In the genomic region with DNA sequence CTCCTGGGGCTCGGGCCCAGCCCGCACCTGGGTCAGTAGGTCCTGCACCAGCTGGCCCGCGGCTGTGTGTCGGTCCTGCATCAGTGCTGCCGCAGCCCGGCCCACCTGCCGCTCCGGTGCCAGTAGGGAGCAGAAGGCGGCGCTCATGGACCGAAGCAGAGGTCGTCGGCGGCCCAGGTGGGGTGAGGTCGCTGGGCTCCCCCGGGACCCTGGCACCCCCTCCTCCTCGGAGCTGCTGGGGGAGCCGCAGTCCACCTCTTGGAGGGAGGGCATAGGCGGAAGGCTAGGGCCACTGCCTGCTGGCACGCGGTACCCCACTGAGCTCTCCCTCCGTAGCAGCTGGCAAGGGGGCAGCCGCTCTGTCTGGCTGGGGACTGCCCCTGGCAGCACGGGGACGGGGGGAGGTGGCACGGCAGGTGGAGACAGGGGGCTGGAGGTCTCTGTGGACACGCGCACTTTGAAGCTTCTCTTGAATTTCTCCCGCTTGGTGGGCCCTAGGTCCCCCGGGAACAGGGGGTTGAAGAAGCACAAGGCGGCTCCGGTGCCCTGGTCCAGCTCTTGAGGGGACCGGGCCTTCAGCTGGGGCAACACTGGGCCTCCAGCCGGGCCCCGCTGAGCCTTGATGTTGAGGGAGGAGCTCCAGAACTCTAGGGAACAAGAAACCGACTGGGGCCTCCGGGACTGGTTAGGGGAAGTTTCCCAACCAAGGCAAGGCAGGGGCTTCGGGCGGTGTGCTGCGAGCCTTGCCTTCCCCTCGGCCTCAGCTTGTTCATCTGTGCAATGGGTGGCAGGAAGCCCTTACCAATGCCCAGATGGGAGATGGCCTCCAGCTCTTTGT, we compare ENCODE assay signal across 6 cellular contexts. TPM values are rescaled to one million over a fixed set of nuclear protein-coding genes. Genes with fewer than 3 reads are reported as not detected.
DNase-seq lines count a peak whose midpoint lies in the region; ATAC-seq and TF ChIP-seq lines count a peak whose summit lies in the region.

No MANE protein-coding gene starts in this region.

- no peaks in the 10 kb centered on the region for H3K9me3 ChIP-seq in CD4-positive, alpha-beta T cell (ENCODE audit: control insufficient read depth, low read length)
- H3K9me3 ChIP-seq in body of pancreas = no peaks in the 10 kb centered on the region

- intact Hi-C loops in CD4-positive, alpha-beta T cell (cut with DNase I, micrococcal nuclease) = no loop called here
- intact Hi-C loops in body of pancreas (cut with DNase I) = no loop called here

- peak overlapping the region; percentile 63 for H3K4me3 ChIP-seq in kidney epithelial cell (ENCODE audit: low read depth, low read length)
- no peak overlapping the region for H3K4me3 ChIP-seq in body of pancreas

- CTCF ChIA-PET in CD4-positive, alpha-beta T cell (lab: Charles Lee) = interaction anchor here (1.7 kb wide), 1 partner anchor 23 kb away, joined by 6 read pairs; no protein-coding TSS in a partner anchor
- CTCF ChIA-PET in T-cell (lab: Charles Lee) = no interaction called here

- POLR2A ChIA-PET in CD4-positive, alpha-beta T cell (lab: Charles Lee) = interaction anchor here (0.9 to 3.0 kb wide), 3 partner anchors 10 to 22 kb away, joined by 3 to 16 read pairs (median 10); a partner anchor contains a TSS
- POLR2A ChIA-PET in T-cell (lab: Charles Lee) = no interaction called here

- H3K4me1 ChIP-seq in body of pancreas = peaks cover 30% of the 10 kb centered on the region

- no peaks in the 10 kb centered on the region for H3K27me3 ChIP-seq in CD4-positive, alpha-beta T cell (ENCODE audit: control insufficient read depth, insufficient read depth, low read length)
- no peaks in the 10 kb centered on the region for H3K27me3 ChIP-seq in kidney epithelial cell (ENCODE audit: control insufficient read depth, insufficient read depth, low read length)
- H3K27me3 ChIP-seq in body of pancreas = no peaks in the 10 kb centered on the region

- 78 to 94% methylated on average over 9 to 25 of the region's 42 CpGs for WGBS in body of pancreas, 2 donors

- peaks cover 22% of the 10 kb centered on the region for H3K36me3 Mint-ChIP-seq in CD4-positive, alpha-beta T cell (ENCODE audit: low read depth)
- peaks cover 4% of the 10 kb centered on the region for H3K36me3 Mint-ChIP-seq in T-cell

- H3K27ac ChIP-seq in CD4-positive, alpha-beta T cell (ENCODE audit: low read depth, low read length) = no peak overlapping the region
- H3K27ac ChIP-seq in body of pancreas = no peak overlapping the region

- peak overlapping the region; percentile 63 for H3K4me3 Mint-ChIP-seq in CD4-positive, alpha-beta T cell
- H3K4me3 Mint-ChIP-seq in T-cell = peak overlapping the region; percentile 65 to 88 (median 86)

- peaks cover 19% of the 10 kb centered on the region for H3K4me1 Mint-ChIP-seq in CD4-positive, alpha-beta T cell (ENCODE audit: low read depth)
- H3K4me1 Mint-ChIP-seq in T-cell = peaks cover 10 to 25% (median 23%) of the 10 kb centered on the region in 3 donors

- DNase-seq in CD4-positive, alpha-beta T cell = no peak
- DNase-seq in T-cell = no peak
- no peak for DNase-seq in kidney epithelial cell (ENCODE audit: low read depth)
- no peak for DNase-seq in activated CD4-positive, CD25-positive, alpha-beta regulatory T cell treated with anti-CD3 and anti-CD28 coated beads, Interleukin-2, amount 50 U/mL, for 72 hours
- no peak for DNase-seq in body of pancreas

- TF ChIP-seq POLR2A in body of pancreas (IDR thresholded peaks at IDR 0.05) = no peak

- H3K27ac Mint-ChIP-seq in CD4-positive, alpha-beta T cell = no peak overlapping the region
- no peak overlapping the region for H3K27ac Mint-ChIP-seq in T-cell

- ATAC-seq in CD4-positive, alpha-beta T cell (ENCODE audit: poor library complexity) = no peak
- ATAC-seq in T-cell (replicated peaks in 1 of 4) (no peak), HG03354 (IDR thresholded peaks at IDR 0.05; ENCODE audit: poor library complexity, severe bottlenecking, unreplicated experiment) (no peak), body of pancreas (no peak)

- no peak for TF ChIP-seq CTCF in CD4-positive, alpha-beta T cell (IDR thresholded peaks at IDR 0.05)
- TF ChIP-seq CTCF in kidney epithelial cell (IDR thresholded peaks at IDR 0.05; ENCODE audit: insufficient read depth, low read length, poor library complexity, severe bottlenecking) = no peak
- no peak for TF ChIP-seq CTCF in body of pancreas (IDR thresholded peaks at IDR 0.05)

- H3K9me3 Mint-ChIP-seq in CD4-positive, alpha-beta T cell = no peaks in the 10 kb centered on the region
- H3K9me3 Mint-ChIP-seq in T-cell = no peaks in the 10 kb centered on the region

- no peaks in the 10 kb centered on the region for H3K27me3 Mint-ChIP-seq in CD4-positive, alpha-beta T cell
- H3K27me3 Mint-ChIP-seq in T-cell = no peaks in the 10 kb centered on the region

- no peaks in the 10 kb centered on the region for H3K36me3 ChIP-seq in kidney epithelial cell (ENCODE audit: control insufficient read depth, insufficient read depth, low read length)
- H3K36me3 ChIP-seq in body of pancreas (replicated peaks in 1 of 2; ENCODE audit: insufficient read depth in 1 of 2, low read depth in 2 of 2) = peaks cover 0 to 2% of the 10 kb centered on the region in 2 donors

RNA-seq across cellular contexts. Expression of a gene that starts 1.4 kb away (rescaled TPM):
- 1 to 10 TPM; 1.2 to 1.6 TPM for total RNA-seq in CD4-positive, alpha-beta T cell
- 10 to 100 TPM in 2 of 5 donors, 1 to 10 TPM in 3; 5.0 to 11.7 (median 8.3) TPM for total RNA-seq in T-cell
- 3.1 and 3.8 TPM in 2 replicates for total RNA-seq in kidney epithelial cell
- total RNA-seq in body of pancreas = 10 to 100 TPM in 1 of 2 donors, under 1 TPM in 1; 0.99 to 11.4 TPM

RNA-seq across cellular contexts. Expression of a gene that starts 10.1 kb away (rescaled TPM):
- 10 to 100 TPM; 52.7 to 58.4 TPM for total RNA-seq in CD4-positive, alpha-beta T cell
- 10 to 100 TPM; 42.9 to 58.8 (median 54.8) TPM for total RNA-seq in T-cell
- 84.9 and 86.5 TPM in 2 replicates for total RNA-seq in kidney epithelial cell
- total RNA-seq in body of pancreas = 10 to 100 TPM; 19.4 to 23.1 TPM

RNA-seq across cellular contexts. Expression of a gene that starts 12.6 kb away (rescaled TPM):
- 1 to 10 TPM; 1.9 to 2.0 TPM for total RNA-seq in CD4-positive, alpha-beta T cell
- 1 to 10 TPM; 4.0 to 9.2 (median 7.9) TPM for total RNA-seq in T-cell
- total RNA-seq in kidney epithelial cell = 20.3 and 20.4 TPM in 2 replicates
- total RNA-seq in body of pancreas = 10 to 100 TPM; 17.8 to 20.8 TPM

RNA-seq across cellular contexts. Expression of a gene that starts 18.0 kb away (rescaled TPM):
- total RNA-seq in CD4-positive, alpha-beta T cell = 1 to 10 TPM; 3.3 to 3.4 TPM
- 10 to 100 TPM in 2 of 5 donors, 1 to 10 TPM in 3; 2.5 to 14.7 (median 8.7) TPM for total RNA-seq in T-cell
- 0.07 and 0.17 TPM in 2 replicates for total RNA-seq in kidney epithelial cell
- 10 to 100 TPM; 10.6 to 86.0 TPM for total RNA-seq in body of pancreas

RNA-seq across cellular contexts. Expression of a gene that starts 36.7 kb away (rescaled TPM):
- 1 to 10 TPM; 9.7 TPM for total RNA-seq in CD4-positive, alpha-beta T cell
- total RNA-seq in T-cell (10 to 100 TPM in 3 of 5 donors, 1 to 10 TPM in 2; 8.5 to 14.7 (median 14.4) TPM), kidney epithelial cell (5.5 and 7.7 TPM in 2 replicates), body of pancreas (10 to 100 TPM in 1 of 2 donors, 1 to 10 TPM in 1; 5.4 to 14.2 TPM)
